11 cellular contexts compared by ENCODE assay signal in genomic region chr1:12168451-12169160, GRCh38. TPM values are rescaled to one million over a fixed set of nuclear protein-coding genes. Genes with fewer than 3 reads are reported as not detected.
DNase-seq lines count a peak whose midpoint lies in the region; ATAC-seq, FAIRE-seq and TF ChIP-seq lines count a peak whose summit lies in the region.
"Had no signal": no experiment of that assay in that cellular context is flagged by ENCODE, and none has a peak within 500 bp of the region (broad histone marks: within the 10 kb centered on the region; RNA-seq: fewer than 3 reads in every experiment).

No MANE protein-coding gene starts in this region.

- 61 to 67% (median 65%) methylated on average over 17 of the region's 17 CpGs for WGBS in small intestine, 3 donors

- H3K27ac Mint-ChIP-seq in activated naive CD4-positive, alpha-beta T cell treated with anti-CD3 and anti-CD28 coated beads, Interleukin-2, amount 50 U/mL, for 72 hours = peak overlapping the region; percentile 96 to 99

- H3K4me3 ChIP-seq in right atrium auricular region (peak overlapping the region; percentile 75 to 89), small intestine (ENCODE audit: low read depth in 1 of 2, low read length in 2 of 2) (peak overlapping the region in 1 of 2 donors; percentile 95)

- H3K27ac ChIP-seq in right atrium auricular region (peak overlapping the region; percentile 88 to 89), small intestine (ENCODE audit: low read depth in 1 of 2, low read length in 1 of 2) (peak overlapping the region; percentile 89 to 93)

- peak; percentile 25 for TF ChIP-seq POLR2A in GM18505 (IDR thresholded peaks at IDR 0.05; ENCODE audit: borderline replicate concordance, extremely low read depth, insufficient read depth, insufficient read length)

- H3K27me3 ChIP-seq in right atrium auricular region (no peaks in the 10 kb centered on the region), small intestine (ENCODE audit: control insufficient read depth in 2 of 2, insufficient read depth in 2 of 2, low read length in 2 of 2) (no peaks in the 10 kb centered on the region)

- H3K36me3 Mint-ChIP-seq in activated naive CD4-positive, alpha-beta T cell treated with anti-CD3 and anti-CD28 coated beads, Interleukin-2, amount 50 U/mL, for 72 hours = peaks cover 23 to 44% of the 10 kb centered on the region in 2 donors

- DNase-seq in activated naive CD4-positive, alpha-beta T cell treated with anti-CD3 and anti-CD28 coated beads, Interleukin-2, amount 50 U/mL, for 72 hours (ENCODE audit: low spot score in 2 of 2) = no peak
- no peak for DNase-seq in right atrium auricular region (ENCODE audit: low spot score)
- no peak for DNase-seq in small intestine
- DNase-seq in NCI-H1105 treated with DMSO at 0.1 percent for 48 hours (lab: John Stamatoyannopoulos, UW) = no peak
- DNase-seq: activated CD4-positive, CD25-positive, alpha-beta regulatory T cell treated with anti-CD3 and anti-CD28 coated beads, Interleukin-2, amount 50 U/mL, for 72 hours; GDM1; retina had no signal

- no peak for FAIRE-seq in small intestine (lab: Jason Lieb, UNC)

- H3K9me3 ChIP-seq in right atrium auricular region (no peaks in the 10 kb centered on the region), small intestine (ENCODE audit: control insufficient read depth, low read depth) (no peaks in the 10 kb centered on the region)

- H3K36me3 ChIP-seq in right atrium auricular region = no peaks in the 10 kb centered on the region
- no peaks in the 10 kb centered on the region for H3K36me3 ChIP-seq in small intestine (ENCODE audit: control insufficient read depth in 2 of 2, insufficient read depth in 2 of 2, low read length in 2 of 2)

- ATAC-seq in GM18505 (IDR thresholded peaks at IDR 0.05; ENCODE audit: unreplicated experiment) (no peak), HG03139 (IDR thresholded peaks at IDR 0.05; ENCODE audit: unreplicated experiment) (no peak), HG03521 (IDR thresholded peaks at IDR 0.05; ENCODE audit: unreplicated experiment) (no peak), GM21723 (IDR thresholded peaks at IDR 0.05; ENCODE audit: unreplicated experiment) (no peak)
- no peak for ATAC-seq in activated naive CD4-positive, alpha-beta T cell treated with anti-CD3 and anti-CD28 coated beads, Interleukin-2, amount 50 U/mL, for 72 hours

- H3K4me1 ChIP-seq in right atrium auricular region (peaks cover 0 to 61% of the 10 kb centered on the region in 2 donors), small intestine (ENCODE audit: control insufficient read depth in 2 of 2, insufficient read depth in 1 of 2, low read depth in 1 of 2, low read length in 1 of 2) (peaks cover 2 to 8% of the 10 kb centered on the region in 2 donors)

- H3K9me3 Mint-ChIP-seq in activated naive CD4-positive, alpha-beta T cell treated with anti-CD3 and anti-CD28 coated beads, Interleukin-2, amount 50 U/mL, for 72 hours = peaks cover 4 to 5% of the 10 kb centered on the region in 2 donors

- no peak for TF ChIP-seq CTCF in right atrium auricular region (IDR thresholded peaks at IDR 0.05)

RNA-seq across cellular contexts. Expression of gene TNFRSF1B, which starts 1.8 kb away (rescaled TPM):
- total RNA-seq in activated naive CD4-positive, alpha-beta T cell treated with anti-CD3 and anti-CD28 coated beads, Interleukin-2, amount 50 U/mL, for 72 hours = 100 to 1,000 TPM in 1 of 2 donors, 10 to 100 TPM in 1; 98.1 to 143 TPM
- total RNA-seq in right atrium auricular region = 10 to 100 TPM; 17.0 to 25.6 TPM
- polyA plus RNA-seq in small intestine = 10 to 100 TPM; 17.2 to 30.4 (median 20.0) TPM
